In genomic region chr15:89419370-89419984, GRCh38 we compare ENCODE assay signal across 9 cellular contexts.
DNase-seq lines count a peak whose midpoint lies in the region; ATAC-seq and TF ChIP-seq lines count a peak whose summit lies in the region.
"Had no signal": no experiment of that assay in that cellular context is flagged by ENCODE, and none has a peak within 500 bp of the region (broad histone marks: within the 10 kb centered on the region; RNA-seq: fewer than 3 reads in every experiment).

No MANE protein-coding gene starts in this region.

- H3K79me2 ChIP-seq in DND-41 (ENCODE audit: insufficient read depth, low read length): no peaks in the 10 kb centered on the region

- no peaks in the 10 kb centered on the region for H3K27me3 ChIP-seq in DND-41 (ENCODE audit: insufficient read depth, low read length, poor library complexity)
- H3K27me3 ChIP-seq in brain microvascular endothelial cell (replicated peaks): peaks cover 20% of the 10 kb centered on the region
- H3K27me3 ChIP-seq in mesenchymal stem cell (ENCODE audit: control insufficient read depth in 1 of 2, insufficient read depth in 1 of 2, low read length in 2 of 2): peaks cover 91 to 94% of the 10 kb centered on the region in 2 experiments

- H3K27ac ChIP-seq in DND-41 (ENCODE audit: low read length) (no peak overlapping the region), brain microvascular endothelial cell (no peak overlapping the region), mesenchymal stem cell (ENCODE audit: low read length, poor library complexity, severe bottlenecking) (no peak overlapping the region)

- H3K79me1 ChIP-seq in mesenchymal stem cell (replicated peaks; ENCODE audit: low read length, poor library complexity, severe bottlenecking): no peaks in the 10 kb centered on the region

- no peak overlapping the region for H3K23ac ChIP-seq in mesenchymal stem cell (ENCODE audit: low read length in 2 of 2)

- H3K4me2 ChIP-seq in DND-41 (ENCODE audit: insufficient read depth, low read length) (no peak overlapping the region), mesenchymal stem cell (ENCODE audit: low read length, poor library complexity, severe bottlenecking) (no peak overlapping the region)

- H3K14ac ChIP-seq in mesenchymal stem cell (ENCODE audit: low read length in 2 of 2): no peak overlapping the region

- H4K91ac ChIP-seq in mesenchymal stem cell (ENCODE audit: low read length): no peak overlapping the region

- no peak overlapping the region for H2BK15ac ChIP-seq in mesenchymal stem cell (ENCODE audit: low read depth, poor library complexity, severe bottlenecking)

- H3K18ac ChIP-seq in mesenchymal stem cell (ENCODE audit: low read depth in 1 of 2, low read length in 2 of 2): no peak overlapping the region

- H2BK5ac ChIP-seq in mesenchymal stem cell (ENCODE audit: low read depth, low read length, poor library complexity, severe bottlenecking): no peak overlapping the region

- H2BK120ac ChIP-seq in mesenchymal stem cell (ENCODE audit: low read depth, low read length): no peak overlapping the region

- DNase-seq in DND-41 (peak; percentile 65), MV-4-11 (lab: John Stamatoyannopoulos, UW) (peak; percentile 34), brain microvascular endothelial cell (peak; percentile 48), mesenchymal stem cell (peak; percentile 45), T1000 (lab: John Stamatoyannopoulos, UW) (no peak), mesenteric fat pad (ENCODE audit: low spot score) (no peak), GM13977 (ENCODE audit: low spot score) (no peak)
- DNase-seq: NCI-H2171 treated with DMSO at 0.1 percent for 48 hours had no signal

- ATAC-seq in DND-41 (ENCODE audit: insufficient read depth, low read depth) (peak; percentile 80), HG03565 (IDR thresholded peaks at IDR 0.05; ENCODE audit: unreplicated experiment) (no peak)

- H3K4me3 ChIP-seq in DND-41 (ENCODE audit: low read depth in 1 of 2, low read length in 2 of 2): no peak overlapping the region
- no peak overlapping the region for H3K4me3 ChIP-seq in brain microvascular endothelial cell (ENCODE audit: low read depth, low read length)
- H3K4me3 ChIP-seq in mesenchymal stem cell (ENCODE audit: insufficient read depth in 1 of 2, low read depth in 1 of 2, low read length in 2 of 2): no peak overlapping the region

- H3K9ac ChIP-seq in DND-41 (ENCODE audit: low read depth, low read length): no peak overlapping the region
- H3K9ac ChIP-seq in mesenchymal stem cell (ENCODE audit: low read length): no peak overlapping the region

- no peaks in the 10 kb centered on the region for H3K36me3 ChIP-seq in DND-41 (ENCODE audit: insufficient read depth, low read length)
- no peaks in the 10 kb centered on the region for H3K36me3 ChIP-seq in brain microvascular endothelial cell (replicated peaks)
- no peaks in the 10 kb centered on the region for H3K36me3 ChIP-seq in mesenchymal stem cell (ENCODE audit: control insufficient read depth in 1 of 2, insufficient read depth in 2 of 2, low read depth in 1 of 2, low read length in 2 of 2)

- TF ChIP-seq CTCF in DND-41 (IDR thresholded peaks at IDR 0.05; ENCODE audit: borderline replicate concordance, extremely low read depth, low read length, poor library complexity, severe bottlenecking) (no peak), brain microvascular endothelial cell (IDR thresholded peaks at IDR 0.05; ENCODE audit: low read depth, low read length, missing control alignments) (peak; percentile 8), GM13977 (IDR thresholded peaks at IDR 0.05; ENCODE audit: extremely low read depth, insufficient read depth, missing control alignments) (no peak)

- H4K8ac ChIP-seq in mesenchymal stem cell (ENCODE audit: low read length): no peak overlapping the region

- no peak overlapping the region for H2AFZ ChIP-seq in DND-41 (ENCODE audit: low read depth, low read length)
- no peak overlapping the region for H2AFZ ChIP-seq in mesenchymal stem cell (ENCODE audit: low read depth, low read length)

- no peak overlapping the region for H3K4ac ChIP-seq in mesenchymal stem cell (ENCODE audit: low read depth in 1 of 2, low read length in 2 of 2)

- H2AK5ac ChIP-seq in mesenchymal stem cell (ENCODE audit: low read length, severe bottlenecking): no peak overlapping the region

- 17% methylated on average over 16 of the region's 17 CpGs for WGBS in mesenchymal stem cell

- in situ Hi-C loops in brain microvascular endothelial cell (cut with HindIII; ENCODE audit: low pct_ligation_motif_present, low sequenced_read_pairs) (no loop called here), GM13977 (cut with MboI; ENCODE audit: low pct_unique_long_range_greater_than_20kb, low sequenced_read_pairs, unreplicated experiment) (no loop called here)

- no peaks in the 10 kb centered on the region; the same call in 1 of the 2 replicates for H4K20me1 ChIP-seq in DND-41 (ENCODE audit: insufficient read depth, low read length)

- no peaks in the 10 kb centered on the region for H3K4me1 ChIP-seq in DND-41 (ENCODE audit: insufficient read depth, low read length)
- no peaks in the 10 kb centered on the region for H3K4me1 ChIP-seq in mesenchymal stem cell (ENCODE audit: control insufficient read depth, insufficient read depth, low read depth, low read length)

- H2BK12ac ChIP-seq in mesenchymal stem cell (ENCODE audit: low read length in 2 of 2): no peak overlapping the region

- H3K9me3 ChIP-seq in DND-41 (ENCODE audit: insufficient read depth, low read length, severe bottlenecking) (no peaks in the 10 kb centered on the region), mesenchymal stem cell (ENCODE audit: control insufficient read depth, low read length) (no peaks in the 10 kb centered on the region)

Comparison
In these comparisons a context has a peak if more than half of its experiments do, and no peak if none do; other contexts are left out.
1. DNase-seq: peak in DND-41 (single experiment), MV-4-11 (single experiment), brain microvascular endothelial cell (single experiment) and mesenchymal stem cell (single experiment); none in T1000 (single experiment), mesenteric fat pad (single experiment) and GM13977 (single experiment).